Comparison of ENCODE assay signal across 8 cellular contexts in the genomic region with DNA sequence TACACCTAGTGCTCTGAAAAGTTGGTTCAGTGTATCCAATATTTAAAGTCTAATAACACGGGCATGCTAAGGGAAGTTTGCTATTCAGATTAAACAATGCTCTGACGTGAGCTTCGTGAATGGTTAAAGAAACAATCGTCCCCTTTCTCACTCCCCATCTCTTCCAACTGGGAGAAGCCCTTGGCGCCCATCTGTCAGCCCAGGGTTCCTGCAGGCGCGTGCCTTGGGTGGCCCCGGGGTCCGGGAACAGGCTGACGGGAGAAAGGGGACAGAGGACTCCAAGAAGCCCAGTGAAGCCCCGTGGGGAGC. TPM values are rescaled to one million over a fixed set of nuclear protein-coding genes. Genes with fewer than 3 reads are reported as not detected.
DNase-seq lines count a peak whose midpoint lies in the region; ATAC-seq lines count a peak whose summit lies in the region.

No MANE protein-coding gene starts in this region.

- peak overlapping the region; percentile 76 for H3K4me3 Mint-ChIP-seq in T-helper 1 cell treated with Interleukin-12 subunit alpha and Interleukin-12 subunit beta and Interleukin-4 antibody, amounts not matched to agents 30 μg/mL and 1 μg/mL, for 36 hours
- peak overlapping the region; percentile 87 for H3K4me3 Mint-ChIP-seq in activated CD8-positive, alpha-beta T cell treated with anti-CD3 and anti-CD28 coated beads, Interleukin-2, amount 10 ng/mL, durations not matched to agents 7 days and 5 days

- H3K4me3 ChIP-seq in iPS-20b (ENCODE audit: low read length) (peak overlapping the region; percentile 90), subcutaneous abdominal adipose tissue (ENCODE audit: low read depth in 1 of 5, low read length in 5 of 5) (peak overlapping the region; percentile 69 to 89 (median 80))

- H3K27me3 Mint-ChIP-seq in T-helper 1 cell treated with Interleukin-12 subunit alpha and Interleukin-12 subunit beta and Interleukin-4 antibody, amounts not matched to agents 30 μg/mL and 1 μg/mL, for 36 hours (ENCODE audit: low read depth) = no peaks in the 10 kb centered on the region
- H3K27me3 Mint-ChIP-seq in activated CD8-positive, alpha-beta T cell treated with anti-CD3 and anti-CD28 coated beads, Interleukin-2, amount 10 ng/mL, durations not matched to agents 7 days and 5 days (ENCODE audit: low read depth) = no peaks in the 10 kb centered on the region

- peaks cover 37% of the 10 kb centered on the region for H3K4me1 Mint-ChIP-seq in T-helper 1 cell treated with Interleukin-12 subunit alpha and Interleukin-12 subunit beta and Interleukin-4 antibody, amounts not matched to agents 30 μg/mL and 1 μg/mL, for 36 hours (ENCODE audit: low read depth)
- H3K4me1 Mint-ChIP-seq in activated CD8-positive, alpha-beta T cell treated with anti-CD3 and anti-CD28 coated beads, Interleukin-2, amount 10 ng/mL, durations not matched to agents 7 days and 5 days (ENCODE audit: low read depth) = peaks cover 46% of the 10 kb centered on the region

- H3K9me3 Mint-ChIP-seq in T-helper 1 cell treated with Interleukin-12 subunit alpha and Interleukin-12 subunit beta and Interleukin-4 antibody, amounts not matched to agents 30 μg/mL and 1 μg/mL, for 36 hours = no peaks in the 10 kb centered on the region
- no peaks in the 10 kb centered on the region for H3K9me3 Mint-ChIP-seq in activated CD8-positive, alpha-beta T cell treated with anti-CD3 and anti-CD28 coated beads, Interleukin-2, amount 10 ng/mL, durations not matched to agents 7 days and 5 days (ENCODE audit: insufficient read depth)

- H3K4me1 ChIP-seq in iPS-20b (ENCODE audit: insufficient read depth, low read length) = peaks cover 14% of the 10 kb centered on the region; the same call in 1 of the 2 replicates
- peaks cover 0 to 23% (median 22%) of the 10 kb centered on the region in 5 donors for H3K4me1 ChIP-seq in subcutaneous abdominal adipose tissue (ENCODE audit: control insufficient read depth in 5 of 5, insufficient read depth in 5 of 5, low read length in 5 of 5)

- CTCF ChIA-PET in activated CD8-positive, alpha-beta T cell treated with anti-CD3 and anti-CD28 coated beads, Interleukin-2, amount 10 ng/mL, durations not matched to agents 7 days and 5 days (lab: Charles Lee) = interaction anchor here (1.0 to 3.5 kb wide), 10 partner anchors 9 to 71 kb away, joined by 3 to 21 read pairs (median 10); a partner anchor contains a TSS

- H3K27ac Mint-ChIP-seq in T-helper 1 cell treated with Interleukin-12 subunit alpha and Interleukin-12 subunit beta and Interleukin-4 antibody, amounts not matched to agents 30 μg/mL and 1 μg/mL, for 36 hours = peak overlapping the region; percentile 27
- H3K27ac Mint-ChIP-seq in activated CD8-positive, alpha-beta T cell treated with anti-CD3 and anti-CD28 coated beads, Interleukin-2, amount 10 ng/mL, durations not matched to agents 7 days and 5 days = peak overlapping the region; percentile 76

- peaks cover 23% of the 10 kb centered on the region for H3K36me3 Mint-ChIP-seq in T-helper 1 cell treated with Interleukin-12 subunit alpha and Interleukin-12 subunit beta and Interleukin-4 antibody, amounts not matched to agents 30 μg/mL and 1 μg/mL, for 36 hours (ENCODE audit: low read depth)
- H3K36me3 Mint-ChIP-seq in activated CD8-positive, alpha-beta T cell treated with anti-CD3 and anti-CD28 coated beads, Interleukin-2, amount 10 ng/mL, durations not matched to agents 7 days and 5 days (ENCODE audit: low read depth) = peaks cover 34% of the 10 kb centered on the region

- DNase-seq in T-helper 1 cell = no peak
- no peak for DNase-seq in activated CD8-positive, alpha-beta T cell treated with anti-CD3 and anti-CD28 coated beads, Interleukin-2, amount 10 ng/mL, durations not matched to agents 7 days and 5 days
- no peak for DNase-seq in HPDE6-E6E7 (ENCODE audit: extremely low spot score)
- DNase-seq in NCI-H1105 (lab: John Stamatoyannopoulos, UW) = no peak

- no peaks in the 10 kb centered on the region for H3K36me3 ChIP-seq in iPS-20b (ENCODE audit: insufficient read depth, low read depth, low read length)
- peaks cover 0 to 5% (median 0%) of the 10 kb centered on the region in 5 donors for H3K36me3 ChIP-seq in subcutaneous abdominal adipose tissue (ENCODE audit: control insufficient read depth in 5 of 5, insufficient read depth in 5 of 5, low read length in 5 of 5)

- H3K27me3 ChIP-seq in iPS-20b (ENCODE audit: insufficient read depth, low read length) = no peaks in the 10 kb centered on the region
- H3K27me3 ChIP-seq in subcutaneous abdominal adipose tissue (ENCODE audit: control insufficient read depth in 5 of 5, insufficient read depth in 4 of 5, low read length in 5 of 5) = no peaks in the 10 kb centered on the region

- peak overlapping the region; percentile 97 for H3K9ac ChIP-seq in iPS-20b (ENCODE audit: low read depth, low read length)
- peak overlapping the region; percentile 72 to 86 (median 80) for H3K9ac ChIP-seq in subcutaneous abdominal adipose tissue (ENCODE audit: low read length in 5 of 5)

- H3K9me3 ChIP-seq in iPS-20b (ENCODE audit: insufficient read depth, low read depth, low read length) = no peaks in the 10 kb centered on the region
- no peaks in the 10 kb centered on the region for H3K9me3 ChIP-seq in subcutaneous abdominal adipose tissue (ENCODE audit: control insufficient read depth in 5 of 5, low read length in 5 of 5)

- POLR2A ChIA-PET in activated CD8-positive, alpha-beta T cell treated with anti-CD3 and anti-CD28 coated beads, Interleukin-2, amount 10 ng/mL, durations not matched to agents 7 days and 5 days (lab: Charles Lee) = interaction anchor here (1.1 to 4.3 kb wide), 4 partner anchors 9 to 28 kb away, joined by 4 to 32 read pairs (median 12); a partner anchor contains a TSS

- no peak for ATAC-seq in activated CD8-positive, alpha-beta T cell treated with anti-CD3 and anti-CD28 coated beads, Interleukin-2, amount 10 ng/mL, durations not matched to agents 7 days and 5 days
- ATAC-seq in HG02885 (IDR thresholded peaks at IDR 0.05; ENCODE audit: poor library complexity, unreplicated experiment) = no peak

- peak overlapping the region; percentile 62 for H3K27ac ChIP-seq in iPS-20b (ENCODE audit: low read length)
- peak overlapping the region; percentile 69 for H3K27ac ChIP-seq in subcutaneous abdominal adipose tissue (ENCODE audit: low read depth, low read length)

RNA-seq across cellular contexts. Expression of a gene that starts 0.4 kb away (rescaled TPM):
- total RNA-seq in activated CD8-positive, alpha-beta T cell treated with anti-CD3 and anti-CD28 coated beads, Interleukin-2, amount 10 ng/mL, durations not matched to agents 7 days and 5 days = 10 to 100 TPM; 49.3 to 51.4 TPM

RNA-seq across cellular contexts. Expression of a gene that starts 9.3 kb away (rescaled TPM):
- 10 to 100 TPM; 68.6 to 68.7 TPM for total RNA-seq in activated CD8-positive, alpha-beta T cell treated with anti-CD3 and anti-CD28 coated beads, Interleukin-2, amount 10 ng/mL, durations not matched to agents 7 days and 5 days

RNA-seq across cellular contexts. Expression of a gene that starts 19.1 kb away (rescaled TPM):
- total RNA-seq in activated CD8-positive, alpha-beta T cell treated with anti-CD3 and anti-CD28 coated beads, Interleukin-2, amount 10 ng/mL, durations not matched to agents 7 days and 5 days = 10 to 100 TPM; 85.9 to 90.3 TPM
